Comparison of ENCODE assay signal across 1 cellular context in genomic region chr20:17889226-17889625, GRCh38.
TF ChIP-seq lines count a peak whose summit lies in the region.

No MANE protein-coding gene starts in this region.

TF ChIP-seq in HepG2, 621 proteins besides CTCF, POLR2A, EP300 and RAD21 (continued from another document):
- TF ChIP-seq, protein P1, sequence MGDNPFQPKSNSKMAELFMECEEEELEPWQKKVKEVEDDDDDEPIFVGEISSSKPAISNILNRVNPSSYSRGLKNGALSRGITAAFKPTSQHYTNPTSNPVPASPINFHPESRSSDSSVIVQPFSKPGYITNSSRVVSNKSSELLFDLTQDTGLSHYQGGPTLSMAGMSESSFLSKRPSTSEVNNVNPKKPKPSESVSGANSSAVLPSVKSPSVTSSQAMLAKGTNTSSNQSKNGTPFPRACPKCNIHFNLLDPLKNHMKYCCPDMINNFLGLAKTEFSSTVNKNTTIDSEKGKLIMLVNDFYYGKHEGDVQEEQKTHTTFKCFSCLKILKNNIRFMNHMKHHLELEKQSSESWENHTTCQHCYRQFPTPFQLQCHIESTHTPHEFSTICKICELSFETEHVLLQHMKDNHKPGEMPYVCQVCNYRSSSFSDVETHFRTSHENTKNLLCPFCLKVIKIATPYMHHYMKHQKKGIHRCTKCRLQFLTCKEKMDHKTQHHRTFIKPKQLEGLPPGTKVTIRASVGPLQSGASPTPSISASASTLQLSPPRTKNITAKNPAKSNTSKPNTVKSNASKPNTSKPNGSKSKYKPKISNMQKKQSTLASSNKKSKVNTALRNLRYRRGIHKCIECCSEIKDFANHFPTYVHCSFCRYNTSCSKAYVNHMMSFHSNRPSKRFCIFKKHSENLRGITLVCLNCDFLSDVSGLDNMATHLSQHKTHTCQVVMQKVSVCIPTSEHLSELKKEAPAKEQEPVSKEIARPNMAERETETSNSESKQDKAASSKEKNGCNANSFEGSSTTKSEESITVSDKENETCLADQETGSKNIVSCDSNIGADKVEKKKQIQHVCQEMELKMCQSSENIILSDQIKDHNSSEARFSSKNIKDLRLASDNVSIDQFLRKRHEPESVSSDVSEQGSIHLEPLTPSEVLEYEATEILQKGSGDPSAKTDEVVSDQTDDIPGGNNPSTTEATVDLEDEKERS (CRISPR knock-in tag; IDR thresholded peaks at IDR 0.05), result peak; percentile 97
- TF ChIP-seq HOXA9 (CRISPR knock-in tag; IDR thresholded peaks at IDR 0.05; ENCODE audit: borderline replicate concordance) (no peak), JARID2 (CRISPR knock-in tag; IDR thresholded peaks at IDR 0.05; ENCODE audit: insufficient replicate concordance) (no peak), MAFK (conservative IDR thresholded peaks at IDR 0.05 in 1 of 2, IDR thresholded peaks at IDR 0.05 in 1 of 2; ENCODE audit: low read length in 2 of 2) (0 out of 4 replicates have a peak, but pooled peaks of 1 of the 2 experiments have one; percentile 3), MTA1 (CRISPR knock-in tag; IDR thresholded peaks at IDR 0.05; ENCODE audit: borderline replicate concordance) (no peak), EHMT2 (IDR thresholded peaks at IDR 0.05; ENCODE audit: borderline replicate concordance, low read depth, low read length) (0 out of 2 replicates have a peak, but pooled peaks have one; percentile 1), GFI1 (CRISPR knock-in tag; IDR thresholded peaks at IDR 0.05; ENCODE audit: borderline replicate concordance) (peak; percentile 66)
- TF ChIP-seq, protein P2, sequence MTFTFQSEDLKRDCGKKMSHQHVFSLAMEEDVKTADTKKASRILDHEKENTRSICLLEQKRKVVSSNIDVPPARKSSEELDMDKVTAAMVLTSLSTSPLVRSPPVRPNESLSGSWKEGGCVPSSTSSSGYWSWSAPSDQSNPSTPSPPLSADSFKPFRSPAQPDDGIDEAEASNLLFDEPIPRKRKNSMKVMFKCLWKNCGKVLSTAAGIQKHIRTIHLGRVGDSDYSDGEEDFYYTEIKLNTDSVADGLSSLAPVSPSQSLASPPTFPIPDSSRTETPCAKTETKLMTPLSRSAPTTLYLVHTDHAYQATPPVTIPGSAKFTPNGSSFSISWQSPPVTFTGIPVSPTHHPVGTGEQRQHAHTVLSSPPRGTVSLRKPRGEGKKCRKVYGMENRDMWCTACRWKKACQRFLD (CRISPR knock-in tag; IDR thresholded peaks at IDR 0.05; ENCODE audit: borderline replicate concordance), result no peak
